ENCODE assay signal across 13 cellular contexts in genomic region chr11:74820763-74821162, GRCh38.
A peak's percentile ranks its signal among the peaks of the same experiment; 100 is the strongest.
DNase-seq lines count a peak whose midpoint lies in the region; ATAC-seq and TF ChIP-seq lines count a peak whose summit lies in the region.
"Had no signal": no experiment of that assay in that cellular context is flagged by ENCODE, and none has a peak within 500 bp of the region (broad histone marks: within the 10 kb centered on the region; RNA-seq: fewer than 3 reads in every experiment).

No MANE protein-coding gene starts in this region.

- ATAC-seq in GM18498 (IDR thresholded peaks at IDR 0.05; ENCODE audit: unreplicated experiment) = no peak
- ATAC-seq: HCT116 had no signal

- H3K9me3 ChIP-seq in SJSA1 (replicated peaks) = no peaks in the 10 kb centered on the region

- no peak for TF ChIP-seq CTCF in fibroblast of mammary gland (conservative IDR thresholded peaks at IDR 0.05; ENCODE audit: control insufficient read depth, insufficient read depth, low read depth, low read length)

- H3K27ac ChIP-seq in SJSA1 = peak overlapping the region; percentile 75
- no peak overlapping the region for H3K27ac ChIP-seq in substantia nigra (ENCODE audit: low read depth, low read length, poor library complexity, severe bottlenecking)
- H3K27ac ChIP-seq: neural progenitor cell had no signal

- H3K36me3 ChIP-seq in SJSA1 = peaks cover 6% of the 10 kb centered on the region; the same call in 1 of the 2 replicates
- H3K36me3 ChIP-seq in H7 (replicated peaks; ENCODE audit: control insufficient read depth, insufficient read depth, low read length) = no peaks in the 10 kb centered on the region; the same call in 1 of the 2 replicates

- peaks cover 45% of the 10 kb centered on the region for H3K4me1 ChIP-seq in SJSA1 (replicated peaks)

- H3K27me3 ChIP-seq in SJSA1 (replicated peaks) = no peaks in the 10 kb centered on the region
- no peaks in the 10 kb centered on the region for H3K27me3 ChIP-seq in H7 (ENCODE audit: control insufficient read depth, insufficient read depth, low read length)
- H3K27me3 ChIP-seq: neural progenitor cell had no signal

- no peak overlapping the region for H3K4me3 ChIP-seq in SJSA1
- no peak overlapping the region for H3K4me3 ChIP-seq in fibroblast of mammary gland (ENCODE audit: control insufficient read depth, low read depth, low read length)
- H3K4me3 ChIP-seq in H7 (ENCODE audit: insufficient read depth, low read depth, low read length) = no peak overlapping the region
- H3K4me3 ChIP-seq: neural progenitor cell had no signal

- DNase-seq in ELR (ENCODE audit: low read depth) (peak; percentile 90), SJSA1 (ENCODE audit: low read depth in 1 of 2, low spot score in 2 of 2) (peak; percentile 43 to 46), fibroblast of mammary gland (ENCODE audit: low read depth) (peak; percentile 94), renal cortical epithelial cell (ENCODE audit: low read depth) (peak; percentile 54), H7 (no peak), DMS53 (lab: John Stamatoyannopoulos, UW) (no peak), substantia nigra (lab: John Stamatoyannopoulos, UW) (no peak)
- DNase-seq: aorta, DND-41, SHP77 treated with DMSO at 0.1 percent for 48 hours had no signal

Comparison
In these comparisons a context has a peak if more than half of its experiments do, and no peak if none do; other contexts are left out.
1. DNase-seq: peak in ELR (single experiment), SJSA1 (2 of 2), fibroblast of mammary gland (single experiment) and renal cortical epithelial cell (single experiment); none in H7 (single experiment), DMS53 (single experiment) and substantia nigra (0 of 49).